19 cellular contexts compared by ENCODE assay signal in genomic region chr10:120477006-120477722, GRCh38. TPM values are rescaled to one million over a fixed set of nuclear protein-coding genes. Genes with fewer than 3 reads are reported as not detected.
DNase-seq lines count a peak whose midpoint lies in the region; ATAC-seq and TF ChIP-seq lines count a peak whose summit lies in the region.
"Had no signal": no experiment of that assay in that cellular context is flagged by ENCODE, and none has a peak within 500 bp of the region (broad histone marks: within the 10 kb centered on the region; RNA-seq: fewer than 3 reads in every experiment).

No MANE protein-coding gene starts in this region.

- H4K8ac ChIP-seq in mesendoderm (ENCODE audit: low read depth, low read length), result no peak overlapping the region

- H3K79me2 ChIP-seq in mesendoderm (ENCODE audit: control insufficient read depth, insufficient read depth, low read length), result no peaks in the 10 kb centered on the region

- H3K79me1 ChIP-seq in mesendoderm (ENCODE audit: low read length), result no peaks in the 10 kb centered on the region

- intact Hi-C loops in left lung (cut with DNase I), result no loop called here
- intact Hi-C loops in CD14-positive monocyte (cut with micrococcal nuclease), result no loop called here

- H2AK5ac ChIP-seq in mesendoderm (ENCODE audit: low read length), result no peak overlapping the region

- H2BK5ac ChIP-seq in mesendoderm (ENCODE audit: low read length), result no peak overlapping the region

- no peak overlapping the region for H4K5ac ChIP-seq in mesendoderm (ENCODE audit: low read length)

- H3K36me3 Mint-ChIP-seq in HFFc6 (ENCODE audit: low read depth) (peaks cover 25% of the 10 kb centered on the region), CD14-positive monocyte (no peaks in the 10 kb centered on the region)

- H3K36me3 ChIP-seq in mesendoderm (ENCODE audit: control insufficient read depth, insufficient read depth, low read length) (no peaks in the 10 kb centered on the region), left lung (no peaks in the 10 kb centered on the region)
- H3K36me3 ChIP-seq: upper lobe of right lung had no signal

- H3K56ac ChIP-seq in mesendoderm (ENCODE audit: low read length), result no peak overlapping the region

- DNase-seq in AG04449 (ENCODE audit: low read depth, low spot score) (peak; percentile 38), HFFc6 (peak; percentile 80), coronary artery (ENCODE audit: low spot score) (peak; percentile 14), mesendoderm (no peak), inferior parietal cortex (ENCODE audit: extremely low spot score) (no peak), left lung (no peak), CD14-positive monocyte (ENCODE audit: low spot score) (no peak)
- DNase-seq: activated CD4-positive, alpha-beta T cell treated with anti-CD3 and anti-CD28 coated beads for 36 hours; activated naive CD4-positive, alpha-beta T cell treated with anti-CD3 and anti-CD28 coated beads for 36 hours; DMS 273 treated with DMSO at 0.1 percent for 48 hours; endodermal cell; Karpas-422; NCI-H1436 treated with DMSO at 0.1 percent for 48 hours; NCI-H2227 treated with DMSO at 0.1 percent for 48 hours; T-helper 17 cell had no signal

- no peak overlapping the region for H2BK15ac ChIP-seq in mesendoderm (replicated peaks; ENCODE audit: low read depth)

- H3K27me3 Mint-ChIP-seq in HFFc6 (ENCODE audit: insufficient read depth) (no peaks in the 10 kb centered on the region), CD14-positive monocyte (ENCODE audit: low read depth in 3 of 3) (peaks cover 3 to 12% (median 3%) of the 10 kb centered on the region in 3 donors)

- H3K4me2 ChIP-seq in mesendoderm (ENCODE audit: low read length), result no peak overlapping the region

- no peak overlapping the region for H3K4ac ChIP-seq in mesendoderm (ENCODE audit: low read depth, low read length)

- H3K9me3 Mint-ChIP-seq in HFFc6, result peaks cover 15% of the 10 kb centered on the region
- peaks cover 2 to 20% (median 12%) of the 10 kb centered on the region in 7 donors for H3K9me3 Mint-ChIP-seq in CD14-positive monocyte

- ATAC-seq in GM19324 (IDR thresholded peaks at IDR 0.05; ENCODE audit: low FRiP score, unreplicated experiment), result no peak
- no peak for ATAC-seq in left lung
- ATAC-seq: activated CD4-positive, alpha-beta T cell treated with anti-CD3 and anti-CD28 coated beads for 36 hours; T-helper 17 cell had no signal

- POLR2A ChIA-PET in AG04449 (lab: Yijun Ruan, JAX), result interaction anchor here (0.7 to 0.8 kb wide), 2 partner anchors 16 to 48 kb away, joined by 3 to 4 read pairs; no protein-coding TSS in a partner anchor

- CTCF ChIA-PET in AG04449 (lab: Yijun Ruan, JAX), result interaction anchor here (0.8 kb wide), 1 partner anchor 53 kb away, joined by 3 read pairs; no protein-coding TSS in a partner anchor

- H3K27ac ChIP-seq in coronary artery (no peak overlapping the region), mesendoderm (ENCODE audit: low read depth, low read length) (no peak overlapping the region), left lung (no peak overlapping the region)
- H3K27ac ChIP-seq: upper lobe of right lung had no signal

- peak overlapping the region; percentile 1 for H3K4me3 ChIP-seq in AG04449 (ENCODE audit: low read depth, low read length)
- H3K4me3 ChIP-seq in coronary artery, result no peak overlapping the region
- H3K4me3 ChIP-seq in mesendoderm (ENCODE audit: low read length), result no peak overlapping the region
- H3K4me3 ChIP-seq in left lung, result no peak overlapping the region
- H3K4me3 ChIP-seq: upper lobe of right lung had no signal

- no CpG with 5 or more reads among the region's 9 CpGs for WGBS in mesendoderm (ENCODE audit: extremely low coverage, insufficient coverage, low lambda C conversion rate)

- peaks cover 67% of the 10 kb centered on the region for H3K4me1 Mint-ChIP-seq in HFFc6 (ENCODE audit: low read depth)
- H3K4me1 Mint-ChIP-seq in CD14-positive monocyte, result no peaks in the 10 kb centered on the region
- H3K4me1 Mint-ChIP-seq: activated CD4-positive, alpha-beta T cell treated with anti-CD3 and anti-CD28 coated beads for 36 hours; endodermal cell; neural crest cell; T-helper 17 cell had no signal

- H3K23ac ChIP-seq in mesendoderm (ENCODE audit: low read length), result no peak overlapping the region

- peaks cover 0 to 2% of the 10 kb centered on the region in 2 donors for H3K9me3 ChIP-seq in left lung
- H3K9me3 ChIP-seq: upper lobe of right lung had no signal

- TF ChIP-seq CTCF in AG04449 (IDR thresholded peaks at IDR 0.05; ENCODE audit: insufficient read depth, low read length, missing control alignments) (no peak), HFFc6 (IDR thresholded peaks at IDR 0.05) (no peak), coronary artery (IDR thresholded peaks at IDR 0.05) (no peak), left lung (IDR thresholded peaks at IDR 0.05) (no peak), CD14-positive monocyte (IDR thresholded peaks at IDR 0.05) (no peak)

- H3K4me1 ChIP-seq in mesendoderm (ENCODE audit: control insufficient read depth, low read depth, low read length) (no peaks in the 10 kb centered on the region), left lung (no peaks in the 10 kb centered on the region)
- H3K4me1 ChIP-seq: upper lobe of right lung had no signal

- H3K9ac ChIP-seq in mesendoderm (ENCODE audit: low read length), result no peak overlapping the region

- H3K4me3 Mint-ChIP-seq in HFFc6 (peak overlapping the region; percentile 70), CD14-positive monocyte (no peak overlapping the region)
- H3K4me3 Mint-ChIP-seq: activated CD4-positive, alpha-beta T cell treated with anti-CD3 and anti-CD28 coated beads for 36 hours; activated naive CD4-positive, alpha-beta T cell treated with anti-CD3 and anti-CD28 coated beads for 36 hours; endodermal cell; neural crest cell; T-helper 17 cell had no signal

- H2BK120ac ChIP-seq in mesendoderm (ENCODE audit: low read depth, low read length), result no peak overlapping the region

- H3K27me3 ChIP-seq in mesendoderm (ENCODE audit: insufficient read depth, low read length, poor library complexity), result no peaks in the 10 kb centered on the region
- no peaks in the 10 kb centered on the region for H3K27me3 ChIP-seq in left lung
- H3K27me3 ChIP-seq: upper lobe of right lung had no signal

- H3K27ac Mint-ChIP-seq in HFFc6, result peak overlapping the region; percentile 85
- H3K27ac Mint-ChIP-seq in CD14-positive monocyte, result peak overlapping the region in 1 of 7 donors; percentile 24
- H3K27ac Mint-ChIP-seq: activated CD4-positive, alpha-beta T cell treated with anti-CD3 and anti-CD28 coated beads for 36 hours; activated naive CD4-positive, alpha-beta T cell treated with anti-CD3 and anti-CD28 coated beads for 36 hours; endodermal cell; T-helper 17 cell had no signal

- peak overlapping the region; percentile 31 for H3K18ac ChIP-seq in mesendoderm (ENCODE audit: low read length)

RNA-seq across cellular contexts. Expression of gene PLPP4, which starts 20.1 kb away (rescaled TPM):
- total RNA-seq in HFFc6 (2021; fragmentation: NEBNext Ultra II Directional; extraction: Animal tissue kit (Norgen Biotek cat#: 25700)), result 10 to 100 TPM; 12.2 to 31.1 (median 16.9) TPM
- 0.32 TPM for polyA plus RNA-seq in mesendoderm (2013, experiment 1 of 2)
- polyA plus RNA-seq in mesendoderm (2013, experiment 2 of 2), result 0.31 TPM
- total RNA-seq in left lung, result under 1 TPM in 1 of 2 donors, not detected in 1; 0.67 TPM
- polyA plus RNA-seq in CD14-positive monocyte, result not detected
- total RNA-seq: A673; activated CD4-positive, alpha-beta T cell treated with anti-CD3 and anti-CD28 coated beads for 36 hours; activated naive CD4-positive, alpha-beta T cell treated with anti-CD3 and anti-CD28 coated beads for 36 hours; neural crest cell; T-helper 17 cell had no signal

Comparison
In these comparisons a context has a peak if more than half of its experiments do, and no peak if none do; other contexts are left out.
1. DNase-seq: peak in AG04449 (single experiment), HFFc6 (single experiment) and coronary artery (single experiment); none in mesendoderm (single experiment), inferior parietal cortex (single experiment), left lung (0 of 2) and CD14-positive monocyte (single experiment).
2. RNA of gene PLPP4, which starts 20.1 kb away (total RNA-seq): 12.2 to 31.1 TPM in HFFc6; 0.67 TPM in left lung; every median in the first group is over 4 times any median in the second.